ENCODE assay signal across 18 cellular contexts in genomic region chr19:7582446-7582845, GRCh38. TPM values are rescaled to one million over a fixed set of nuclear protein-coding genes. Genes with fewer than 3 reads are reported as not detected.
A peak's percentile ranks its signal among the peaks of the same experiment; 100 is the strongest.
DNase-seq lines count a peak whose midpoint lies in the region; ATAC-seq and TF ChIP-seq lines count a peak whose summit lies in the region.
"Had no signal": no experiment of that assay in that cellular context is flagged by ENCODE, and none has a peak within 500 bp of the region (broad histone marks: within the 10 kb centered on the region; RNA-seq: fewer than 3 reads in every experiment).

No MANE protein-coding gene starts in this region.

- peak overlapping the region; percentile 32 for H3K9ac ChIP-seq in NT2/D1 (ENCODE audit: insufficient read length, low read depth)

- no peaks in the 10 kb centered on the region for H3K4me1 Mint-ChIP-seq in GM23338
- peaks cover 6% of the 10 kb centered on the region for H3K4me1 Mint-ChIP-seq in stimulated activated effector memory CD8-positive, alpha-beta T cell treated with anti-CD3 and anti-CD28 coated beads, Interleukin-12 subunit alpha, Interleukin-12 subunit beta, amount 100 ng/mL, for 72 hours
- H3K4me1 Mint-ChIP-seq: CD4-positive, alpha-beta memory T cell had no signal

- no peak overlapping the region for H3K27ac ChIP-seq in GM23338 (ENCODE audit: low read depth)
- H3K27ac ChIP-seq: A549, C4-2B had no signal

- H4K20me1 ChIP-seq in GM23338 (replicated peaks; ENCODE audit: insufficient read depth): no peaks in the 10 kb centered on the region

- no peaks in the 10 kb centered on the region for H3K9me3 ChIP-seq in NT2/D1 (ENCODE audit: insufficient read depth, low read length)
- H3K9me3 ChIP-seq: A549, BE2C had no signal

- no peaks in the 10 kb centered on the region for H3K36me3 ChIP-seq in GM23338 (ENCODE audit: insufficient read depth)
- no peaks in the 10 kb centered on the region for H3K36me3 ChIP-seq in NT2/D1 (ENCODE audit: insufficient read depth, insufficient read length, low read length)
- H3K36me3 ChIP-seq: BE2C had no signal

- H3K4me1 ChIP-seq in GM23338 (ENCODE audit: insufficient read depth) (no peaks in the 10 kb centered on the region), NT2/D1 (ENCODE audit: insufficient read depth, insufficient read length) (peaks cover 4% of the 10 kb centered on the region)
- H3K4me1 ChIP-seq: A549, BE2C had no signal

- ATAC-seq in GM23338 (peak; percentile 48; the same call in 2 of the 3 replicates), esophagus mucosa (peak; percentile 31)
- ATAC-seq in stimulated activated effector memory CD8-positive, alpha-beta T cell treated with anti-CD3 and anti-CD28 coated beads, Interleukin-12 subunit alpha, Interleukin-12 subunit beta, amount 100 ng/mL, for 72 hours: no peak
- ATAC-seq: A549 had no signal

- H3K79me2 ChIP-seq in GM23338 (replicated peaks; ENCODE audit: insufficient read depth): no peaks in the 10 kb centered on the region

- no peaks in the 10 kb centered on the region for H3K36me3 Mint-ChIP-seq in GM23338 (ENCODE audit: low read depth)
- H3K36me3 Mint-ChIP-seq in stimulated activated effector memory CD8-positive, alpha-beta T cell treated with anti-CD3 and anti-CD28 coated beads, Interleukin-12 subunit alpha, Interleukin-12 subunit beta, amount 100 ng/mL, for 72 hours: no peaks in the 10 kb centered on the region
- H3K36me3 Mint-ChIP-seq: CD4-positive, alpha-beta memory T cell had no signal

- H3K4me2 ChIP-seq in GM23338: no peak overlapping the region
- H3K4me2 ChIP-seq: A549 had no signal

- H3K4me3 Mint-ChIP-seq in GM23338: no peak overlapping the region
- no peak overlapping the region for H3K4me3 Mint-ChIP-seq in stimulated activated effector memory CD8-positive, alpha-beta T cell treated with anti-CD3 and anti-CD28 coated beads, Interleukin-12 subunit alpha, Interleukin-12 subunit beta, amount 100 ng/mL, for 72 hours
- H3K4me3 Mint-ChIP-seq: CD4-positive, alpha-beta memory T cell; HFFc6 had no signal

- H3K27ac Mint-ChIP-seq in GM23338: no peak overlapping the region
- peak overlapping the region; percentile 14 for H3K27ac Mint-ChIP-seq in stimulated activated effector memory CD8-positive, alpha-beta T cell treated with anti-CD3 and anti-CD28 coated beads, Interleukin-12 subunit alpha, Interleukin-12 subunit beta, amount 100 ng/mL, for 72 hours
- H3K27ac Mint-ChIP-seq: CD4-positive, alpha-beta memory T cell; HFFc6 had no signal

- TF ChIP-seq CTCF in GM23338 (conservative IDR thresholded peaks at IDR 0.05; ENCODE audit: low read depth in 2 of 2): no peak

- H3K27me3 ChIP-seq in GM23338 (ENCODE audit: insufficient read depth) (no peaks in the 10 kb centered on the region), NT2/D1 (ENCODE audit: insufficient read depth, insufficient read length) (no peaks in the 10 kb centered on the region)

- no peaks in the 10 kb centered on the region for H3F3A ChIP-seq in GM23338 (replicated peaks; ENCODE audit: low read depth)

- no peak for TF ChIP-seq POLR2A in erythroblast (IDR thresholded peaks at IDR 0.05; ENCODE audit: low read length)

- no peaks in the 10 kb centered on the region for H3K9me2 ChIP-seq in GM23338 (ENCODE audit: insufficient read depth)

- no peak for DNase-seq in GM23338 (ENCODE audit: low spot score)
- DNase-seq in NT2/D1 (ENCODE audit: low read depth, low spot score): no peak
- no peak for DNase-seq in stimulated activated effector memory CD8-positive, alpha-beta T cell treated with anti-CD3 and anti-CD28 coated beads, Interleukin-12 subunit alpha, Interleukin-12 subunit beta, amount 100 ng/mL, for 72 hours (ENCODE audit: low spot score in 2 of 2)
- no peak for DNase-seq in NCI-H2171 (lab: John Stamatoyannopoulos, UW)
- no peak for DNase-seq in amniotic stem cell (lab: John Stamatoyannopoulos, UW)
- no peak for DNase-seq in erythroblast (lab: John Stamatoyannopoulos, UW)
- DNase-seq: BE2C; CD4-positive, alpha-beta memory T cell; COR-L47; DND-41; GOT3; HCEC 1CT; HFFc6 had no signal

- no peak overlapping the region for H2AFZ ChIP-seq in GM23338

- H3K27me3 Mint-ChIP-seq in GM23338 (ENCODE audit: insufficient read depth, low read depth, poor library complexity): peaks cover 9% of the 10 kb centered on the region

- H3K4me3 ChIP-seq in GM23338 (no peak overlapping the region), NT2/D1 (ENCODE audit: insufficient read length, low read depth) (no peak overlapping the region)
- H3K4me3 ChIP-seq: A549 had no signal

- H3K9me3 Mint-ChIP-seq in GM23338: no peaks in the 10 kb centered on the region
- H3K9me3 Mint-ChIP-seq in stimulated activated effector memory CD8-positive, alpha-beta T cell treated with anti-CD3 and anti-CD28 coated beads, Interleukin-12 subunit alpha, Interleukin-12 subunit beta, amount 100 ng/mL, for 72 hours: no peaks in the 10 kb centered on the region
- H3K9me3 Mint-ChIP-seq: CD4-positive, alpha-beta memory T cell; HFFc6 had no signal

TF ChIP-seq in GM23338, 12 proteins besides CTCF, POLR2A, EP300 and RAD21 (continues in another document):
- TF ChIP-seq ZNF462 (CRISPR knock-in tag; IDR thresholded peaks at IDR 0.05) (no peak), JUNB (IDR thresholded peaks at IDR 0.05; ENCODE audit: unreplicated experiment) (no peak)

RNA-seq across cellular contexts. Expression of gene CAMSAP3, which starts 13.2 kb away (rescaled TPM):
- 29.9 and 32.2 TPM in 2 replicates for total RNA-seq in GM23338 (2014; rRNA removed; shearing (Covaris generic))
- 6.4 and 10.2 TPM in 2 replicates for polyA plus RNA-seq in GM23338 (2016; fragmentation: Nextera tagmentation; extraction: Ambion mirVana)
- total RNA-seq in esophagus mucosa: 21.2 TPM
- total RNA-seq: HFFc6, HT1080 had no signal
- polyA plus RNA-seq: AG04450 had no signal

RNA-seq across cellular contexts. Expression of gene XAB2, which starts 46.9 kb away (rescaled TPM):
- total RNA-seq in GM23338 (2014; rRNA removed; shearing (Covaris generic)): 65.2 and 69.0 TPM in 2 replicates
- polyA plus RNA-seq in GM23338 (2016; fragmentation: Nextera tagmentation; extraction: Ambion mirVana): 18.4 and 20.0 TPM in 2 replicates
- total RNA-seq in esophagus mucosa: 17.9 TPM

RNA-seq across cellular contexts. Expression of gene PNPLA6, which starts 46.9 kb away (rescaled TPM):
- 135 and 147 TPM in 2 replicates for total RNA-seq in GM23338 (2014; rRNA removed; shearing (Covaris generic))
- polyA plus RNA-seq in GM23338 (2016; fragmentation: Nextera tagmentation; extraction: Ambion mirVana): 66.6 and 74.1 TPM in 2 replicates
- 48.1 TPM for total RNA-seq in esophagus mucosa

RNA-seq across cellular contexts. Expression of gene PET100, which starts 47.1 kb away (rescaled TPM):
- 8.6 and 9.9 TPM in 2 replicates for total RNA-seq in GM23338 (2014; rRNA removed; shearing (Covaris generic))
- 636 and 765 TPM in 2 replicates for polyA plus RNA-seq in GM23338 (2016; fragmentation: Nextera tagmentation; extraction: Ambion mirVana)
- total RNA-seq in esophagus mucosa: 91.7 TPM

RNA-seq across cellular contexts. Expression of gene PCP2, which starts 51.1 kb away (rescaled TPM):
- not detected in 2 replicates for total RNA-seq in GM23338 (2014; rRNA removed; shearing (Covaris generic))
- 0.40 TPM in 1 of 2 replicates, not detected in the other for polyA plus RNA-seq in GM23338 (2016; fragmentation: Nextera tagmentation; extraction: Ambion mirVana)
- total RNA-seq in esophagus mucosa: not detected
- total RNA-seq: HFFc6, HT1080 had no signal
- polyA plus RNA-seq: AG04450 had no signal
